ENCODE assay signal across 18 cellular contexts in the genomic region with DNA sequence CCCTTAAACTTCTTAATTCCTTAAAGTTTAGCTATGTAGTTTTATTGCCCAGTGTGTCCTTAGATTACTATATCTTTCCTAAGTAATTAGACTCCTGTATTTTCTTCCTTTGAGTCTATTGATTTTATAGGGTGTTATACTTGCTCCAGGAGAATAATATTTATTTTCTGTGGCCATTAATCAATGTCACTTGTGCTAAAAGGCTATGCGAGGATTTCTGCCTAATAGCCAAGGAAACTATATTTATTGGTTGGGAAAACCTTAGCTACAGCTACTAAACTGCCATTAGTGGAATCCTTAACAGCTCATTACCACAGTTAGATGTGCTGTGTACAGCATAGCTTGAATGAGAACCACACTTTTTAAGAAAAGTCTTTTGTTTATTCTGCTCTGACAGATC.
DNase-seq lines count a peak whose midpoint lies in the region; ATAC-seq and TF ChIP-seq lines count a peak whose summit lies in the region.
"Had no signal": no experiment of that assay in that cellular context is flagged by ENCODE, and none has a peak within 500 bp of the region (broad histone marks: within the 10 kb centered on the region; RNA-seq: fewer than 3 reads in every experiment).

No MANE protein-coding gene starts in this region.

- no peak overlapping the region for H3K27ac ChIP-seq in SK-N-SH (ENCODE audit: low read depth in 2 of 2, low read length in 1 of 2)
- H3K27ac ChIP-seq: 22Rv1; A549; BLaER1 treated with 17β-estradiol and CSF1 and Interleukin-3, amounts not matched to agents 10 nM and 100 nM; GM23248 had no signal

- POLR2A ChIA-PET in SK-N-SH (lab: Yijun Ruan, JAX): no interaction called here

- no peaks in the 10 kb centered on the region; a peak in 1 of 4 replicates for H3K4me1 ChIP-seq in SK-N-SH (ENCODE audit: control insufficient read depth in 1 of 2, insufficient read depth in 2 of 2, low read depth in 1 of 2, low read length in 1 of 2)
- H3K4me1 ChIP-seq: A549, HAP-1 had no signal

- H3K4me2 ChIP-seq in SK-N-SH: no peak overlapping the region
- H3K4me2 ChIP-seq: A549; BLaER1 treated with 17β-estradiol and CSF1 and Interleukin-3, amounts not matched to agents 10 nM and 100 nM had no signal

- CTCF ChIA-PET in SK-N-SH (lab: Yijun Ruan, JAX): interaction anchor here (0.7 kb wide), 2 partner anchors 519 to 566 kb away, joined by 3 read pairs; no protein-coding TSS in a partner anchor

- H3K9me3 ChIP-seq in SK-N-SH: no peaks in the 10 kb centered on the region
- H3K9me3 ChIP-seq: A549; BLaER1 treated with 17β-estradiol and CSF1 and Interleukin-3, amounts not matched to agents 10 nM and 100 nM; HAP-1 had no signal

- TF ChIP-seq CTCF in SK-N-SH (IDR thresholded peaks at IDR 0.05): no peak

- no peaks in the 10 kb centered on the region for H3F3A ChIP-seq in SK-N-SH (replicated peaks; ENCODE audit: insufficient read depth)

- TF ChIP-seq EP300 in SK-N-SH (IDR thresholded peaks at IDR 0.05; ENCODE audit: borderline replicate concordance in 1 of 2, low read depth in 1 of 2, low read length in 1 of 2): no peak

- H3K9ac ChIP-seq in SK-N-SH: no peak overlapping the region
- H3K9ac ChIP-seq: BLaER1 treated with 17β-estradiol and CSF1 and Interleukin-3, amounts not matched to agents 10 nM and 100 nM; GM23248 had no signal

- no peak for ATAC-seq in SK-N-SH treated with all-trans-retinoic acid at 6 μM for 48 hours
- ATAC-seq in GM21786 (IDR thresholded peaks at IDR 0.05; ENCODE audit: unreplicated experiment): no peak
- no peak for ATAC-seq in GM21447 (IDR thresholded peaks at IDR 0.05; ENCODE audit: unreplicated experiment)
- ATAC-seq in GM21515 (IDR thresholded peaks at IDR 0.05; ENCODE audit: unreplicated experiment): no peak
- ATAC-seq: A549; CD8-positive, alpha-beta T cell had no signal

- H4K20me1 ChIP-seq in SK-N-SH (ENCODE audit: insufficient read depth): no peaks in the 10 kb centered on the region
- H4K20me1 ChIP-seq: BLaER1 treated with 17β-estradiol and CSF1 and Interleukin-3, amounts not matched to agents 10 nM and 100 nM had no signal

- WGBS in SK-N-SH (ENCODE audit: low lambda C conversion rate): 85% methylated on average over 1 of the region's 1 CpG

- no peaks in the 10 kb centered on the region for H3K79me2 ChIP-seq in SK-N-SH (ENCODE audit: insufficient read depth)

- no peaks in the 10 kb centered on the region for H3K27me3 ChIP-seq in SK-N-SH (ENCODE audit: insufficient read depth)
- H3K27me3 ChIP-seq: BLaER1 treated with 17β-estradiol and CSF1 and Interleukin-3, amounts not matched to agents 10 nM and 100 nM had no signal

- no peak overlapping the region for H3K4me3 ChIP-seq in SK-N-SH (ENCODE audit: low read depth in 2 of 2, low read length in 1 of 2)
- H3K4me3 ChIP-seq: A549; BLaER1 treated with 17β-estradiol and CSF1 and Interleukin-3, amounts not matched to agents 10 nM and 100 nM; GM23248; HAP-1 had no signal

- no peaks in the 10 kb centered on the region for H3K9me2 ChIP-seq in SK-N-SH

- TF ChIP-seq RAD21 in SK-N-SH (IDR thresholded peaks at IDR 0.05; ENCODE audit: low read length): no peak

- 0 out of 2 replicates have a peak overlapping the region, but pooled peaks have one; percentile 8 for H2AFZ ChIP-seq in SK-N-SH (ENCODE audit: low read depth)
- H2AFZ ChIP-seq: GM23248 had no signal

- H3K36me3 ChIP-seq in SK-N-SH (replicated peaks in 1 of 2; ENCODE audit: control insufficient read depth in 1 of 2, insufficient read depth in 2 of 2, low read length in 1 of 2): no peaks in the 10 kb centered on the region
- H3K36me3 ChIP-seq: BLaER1 treated with 17β-estradiol and CSF1 and Interleukin-3, amounts not matched to agents 10 nM and 100 nM; HAP-1 had no signal

- DNase-seq in NCI-H1417 (lab: John Stamatoyannopoulos, UW): peak in 2 of 3 experiments; percentile 20 to 70
- no peak for DNase-seq in NCI-H1417 treated with DMSO at 0.1 percent for 48 hours (lab: John Stamatoyannopoulos, UW)
- DNase-seq in SK-N-SH: no peak
- DNase-seq in NCI-H446 treated with DMSO at 0.1 percent for 48 hours (lab: John Stamatoyannopoulos, UW): peak; percentile 8
- DNase-seq: Calu3; CD8-positive, alpha-beta T cell; DMS79 treated with DMSO at 0.1 percent for 48 hours; GF-D8; GM23248; HFFc6 had no signal

TF ChIP-seq in SK-N-SH, 30 proteins besides CTCF, POLR2A, EP300 and RAD21:
- TF ChIP-seq NRF1 (IDR thresholded peaks at IDR 0.05; ENCODE audit: low read depth, low read length) (no peak), NFIC (IDR thresholded peaks at IDR 0.05; ENCODE audit: borderline replicate concordance) (no peak), TEAD4 (IDR thresholded peaks at IDR 0.05; ENCODE audit: borderline replicate concordance, insufficient read depth) (no peak), PBX3 (IDR thresholded peaks at IDR 0.05) (no peak)
TF ChIP-seq in SK-N-SH: peak in this region for 0.

TF ChIP-seq in SK-N-SH treated with all-trans-retinoic acid at 6 μM for 48 hours, 23 proteins besides CTCF, POLR2A, EP300 and RAD21 (continues in another document):
- TF ChIP-seq TSHZ2 (CRISPR knock-in tag; IDR thresholded peaks at IDR 0.05): no peak
- no peak for TF ChIP-seq ZNF8 (CRISPR knock-in tag; IDR thresholded peaks at IDR 0.05)
- no peak for TF ChIP-seq BACH2 (CRISPR knock-in tag; IDR thresholded peaks at IDR 0.05; ENCODE audit: borderline replicate concordance)
- TF ChIP-seq RARB (CRISPR knock-in tag; IDR thresholded peaks at IDR 0.05): no peak
- TF ChIP-seq OSR1 (CRISPR knock-in tag; IDR thresholded peaks at IDR 0.05): no peak
- no peak for TF ChIP-seq POU6F1 (CRISPR knock-in tag; IDR thresholded peaks at IDR 0.05; ENCODE audit: borderline replicate concordance, low read depth)
- TF ChIP-seq, protein P1, sequence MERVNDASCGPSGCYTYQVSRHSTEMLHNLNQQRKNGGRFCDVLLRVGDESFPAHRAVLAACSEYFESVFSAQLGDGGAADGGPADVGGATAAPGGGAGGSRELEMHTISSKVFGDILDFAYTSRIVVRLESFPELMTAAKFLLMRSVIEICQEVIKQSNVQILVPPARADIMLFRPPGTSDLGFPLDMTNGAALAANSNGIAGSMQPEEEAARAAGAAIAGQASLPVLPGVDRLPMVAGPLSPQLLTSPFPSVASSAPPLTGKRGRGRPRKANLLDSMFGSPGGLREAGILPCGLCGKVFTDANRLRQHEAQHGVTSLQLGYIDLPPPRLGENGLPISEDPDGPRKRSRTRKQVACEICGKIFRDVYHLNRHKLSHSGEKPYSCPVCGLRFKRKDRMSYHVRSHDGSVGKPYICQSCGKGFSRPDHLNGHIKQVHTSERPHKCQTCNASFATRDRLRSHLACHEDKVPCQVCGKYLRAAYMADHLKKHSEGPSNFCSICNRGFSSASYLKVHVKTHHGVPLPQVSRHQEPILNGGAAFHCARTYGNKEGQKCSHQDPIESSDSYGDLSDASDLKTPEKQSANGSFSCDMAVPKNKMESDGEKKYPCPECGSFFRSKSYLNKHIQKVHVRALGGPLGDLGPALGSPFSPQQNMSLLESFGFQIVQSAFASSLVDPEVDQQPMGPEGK (CRISPR knock-in tag; IDR thresholded peaks at IDR 0.05; ENCODE audit: borderline replicate concordance): no peak
- no peak for TF ChIP-seq TCF4 (CRISPR knock-in tag; IDR thresholded peaks at IDR 0.05; ENCODE audit: borderline replicate concordance)
- no peak for TF ChIP-seq ZFP30 (CRISPR knock-in tag; IDR thresholded peaks at IDR 0.05)
- no peak for TF ChIP-seq ZNF70 (CRISPR knock-in tag; IDR thresholded peaks at IDR 0.05)
- TF ChIP-seq SNAI2 (CRISPR knock-in tag; IDR thresholded peaks at IDR 0.05): no peak

Comparison
In these comparisons a context has a peak if more than half of its experiments do, and no peak if none do; other contexts are left out.
1. DNase-seq: peak in NCI-H1417 (2 of 3) and NCI-H446 treated with DMSO at 0.1 percent for 48 hours (single experiment); none in NCI-H1417 treated with DMSO at 0.1 percent for 48 hours (single experiment) and SK-N-SH (single experiment).